In genomic region chr18:59853380-59853779, GRCh38 we compare ENCODE assay signal across 16 cellular contexts. TPM values are rescaled to one million over a fixed set of nuclear protein-coding genes. Genes with fewer than 3 reads are reported as not detected.
DNase-seq lines count a peak whose midpoint lies in the region; ATAC-seq and TF ChIP-seq lines count a peak whose summit lies in the region.
"Had no signal": no experiment of that assay in that cellular context is flagged by ENCODE, and none has a peak within 500 bp of the region (broad histone marks: within the 10 kb centered on the region; RNA-seq: fewer than 3 reads in every experiment).

No MANE protein-coding gene starts in this region.

- H3K4me1 Mint-ChIP-seq in naive B cell, result peaks cover 14 to 40% (median 18%) of the 10 kb centered on the region in 3 donors

- no peaks in the 10 kb centered on the region for H4K20me1 ChIP-seq in OCI-LY7 (ENCODE audit: insufficient read depth, low read length)

- no peaks in the 10 kb centered on the region for H3K9me2 ChIP-seq in OCI-LY7 (ENCODE audit: insufficient read depth, low read length)

- no peaks in the 10 kb centered on the region for H3K36me3 Mint-ChIP-seq in naive B cell

- POLR2A ChIA-PET in OCI-LY7 (lab: Charles Lee), result no interaction called here

- no peak overlapping the region for H2AFZ ChIP-seq in OCI-LY7 (ENCODE audit: low read length)

- intact Hi-C loops in OCI-LY7 (cut with micrococcal nuclease; ENCODE audit: unreplicated experiment), result loop anchor here (10.0 kb wide), 1 partner anchor 391 kb away; no protein-coding TSS in a partner anchor

- peak overlapping the region; percentile 57 for H3K4me2 ChIP-seq in OCI-LY7 (ENCODE audit: low read length)

- BruUV-seq in OCI-LY7 (replicated peaks; lab: Mats Ljungman, UMichigan), result no TSS peak

- peaks cover 67% of the 10 kb centered on the region for H3K4me1 ChIP-seq in OCI-LY7 (ENCODE audit: insufficient read depth, low read length, poor library complexity, severe bottlenecking)

- H3K36me3 ChIP-seq in OCI-LY7 (ENCODE audit: insufficient read depth, low read length), result no peaks in the 10 kb centered on the region

- H3K4me3 ChIP-seq in OCI-LY7 (ENCODE audit: low read depth, low read length, poor library complexity, severe bottlenecking), result no peak overlapping the region

- no peak overlapping the region for H3K27ac ChIP-seq in OCI-LY7 (ENCODE audit: low read depth, low read length, poor library complexity, severe bottlenecking)
- H3K27ac ChIP-seq: HL-60 had no signal

- CTCF ChIA-PET in OCI-LY7 (lab: Charles Lee; ENCODE audit: unreplicated experiment), result no interaction called here

- peak; percentile 48 to 62 for ATAC-seq in naive B cell (ENCODE audit: low read depth in 2 of 2)
- ATAC-seq in GM21360 (IDR thresholded peaks at IDR 0.05; ENCODE audit: unreplicated experiment), result no peak
- ATAC-seq: HCT116 had no signal

- peaks cover 0 to 8% (median 6%) of the 10 kb centered on the region in 3 donors for H3K27me3 Mint-ChIP-seq in naive B cell
- H3K27me3 Mint-ChIP-seq: CD4-positive, alpha-beta T cell had no signal

- no peaks in the 10 kb centered on the region for H3K79me2 ChIP-seq in OCI-LY7 (ENCODE audit: insufficient read depth, low read depth, low read length)

- TF ChIP-seq CTCF in OCI-LY7 (conservative IDR thresholded peaks at IDR 0.05; ENCODE audit: low read length) (no peak), GM13977 (IDR thresholded peaks at IDR 0.05; ENCODE audit: extremely low read depth, insufficient read depth, missing control alignments) (no peak)

- peaks cover 0 to 4% (median 0%) of the 10 kb centered on the region in 7 donors for H3K9me3 Mint-ChIP-seq in naive B cell
- H3K9me3 Mint-ChIP-seq: CD4-positive, alpha-beta T cell had no signal

- no peaks in the 10 kb centered on the region for H3K9me3 ChIP-seq in OCI-LY7 (ENCODE audit: low read length)

- peak; percentile 31 for DNase-seq in NCI-H2107 treated with DMSO at 0.1 percent for 48 hours (lab: John Stamatoyannopoulos, UW; ENCODE audit: unreplicated experiment)
- no peak for DNase-seq in NCI-H2107 (lab: John Stamatoyannopoulos, UW)
- DNase-seq in OCI-LY7 (ENCODE audit: low spot score), result peak; percentile 67
- no peak for DNase-seq in naive B cell
- no peak for DNase-seq in NCI-H1417 treated with DMSO at 0.1 percent for 48 hours (lab: John Stamatoyannopoulos, UW)
- DNase-seq in GM13977 (ENCODE audit: low spot score), result no peak
- DNase-seq: 8988T; AML-193; C1 segment of cervical spinal cord; Calu3; CD4-positive, alpha-beta T cell; DMS79; EL had no signal

- H3K4me3 Mint-ChIP-seq in naive B cell, result peak overlapping the region in 1 of 8 donors; percentile 40
- H3K4me3 Mint-ChIP-seq: CD4-positive, alpha-beta T cell had no signal

- peak overlapping the region in 5 of 6 donors; percentile 12 to 60 (median 38) for H3K27ac Mint-ChIP-seq in naive B cell
- H3K27ac Mint-ChIP-seq: CD4-positive, alpha-beta T cell had no signal

- in situ Hi-C loops in GM13977 (cut with MboI; ENCODE audit: low pct_unique_long_range_greater_than_20kb, low sequenced_read_pairs, unreplicated experiment), result no loop called here

RNA-seq across cellular contexts. Expression of gene PMAIP1, which starts 46.4 kb away (rescaled TPM):
- total RNA-seq in OCI-LY7 (2014; rRNA removed; shearing (Covaris generic)), result 22.9 and 25.4 TPM in 2 replicates
- total RNA-seq in OCI-LY7 (2022), result 21.1 and 23.3 TPM in 2 replicates
- polyA plus RNA-seq in naive B cell (ENCODE audit: low read depth in 6 of 6), result 100 to 1,000 TPM in 5 of 6 donors, 10 to 100 TPM in 1; 94.5 to 224 (median 158) TPM

Comparison
In these comparisons a context has a peak if more than half of its experiments do, and no peak if none do; other contexts are left out.
1. DNase-seq: peak in NCI-H2107 treated with DMSO at 0.1 percent for 48 hours (single experiment) and OCI-LY7 (single experiment); none in NCI-H2107 (single experiment), naive B cell (single experiment), NCI-H1417 treated with DMSO at 0.1 percent for 48 hours (single experiment) and GM13977 (single experiment).